In genomic region chr11:9740202-9740881, GRCh38 we compare ENCODE assay signal across 14 cellular contexts.
DNase-seq lines count a peak whose midpoint lies in the region; TF ChIP-seq lines count a peak whose summit lies in the region.
"Had no signal": no experiment of that assay in that cellular context is flagged by ENCODE, and none has a peak within 500 bp of the region (broad histone marks: within the 10 kb centered on the region; RNA-seq: fewer than 3 reads in every experiment).

No MANE protein-coding gene starts in this region.

- H3K27ac Mint-ChIP-seq in T-helper 1 cell treated with Interleukin-12 subunit alpha and Interleukin-12 subunit beta and Interleukin-4 antibody, amounts not matched to agents 30 μg/mL and 1 μg/mL, for 36 hours, result peak overlapping the region; percentile 70
- no peak overlapping the region for H3K27ac Mint-ChIP-seq in T-helper 2 cell treated with Interferon-gamma antibody and Interleukin-4, amounts not matched to agents 5 μg/mL and 100 μg/mL, for 36 hours

- TF ChIP-seq POLR2A in tibial nerve (IDR thresholded peaks at IDR 0.05), result no peak

- H3K27ac ChIP-seq in VCaP (peak overlapping the region; percentile 66), layer of hippocampus (ENCODE audit: low read depth, low read length) (peak overlapping the region; percentile 47), thymus (ENCODE audit: low read depth) (peak overlapping the region; percentile 53), tibial nerve (peak overlapping the region in 2 of 4 donors; percentile 32 to 44)

- H3K4me1 Mint-ChIP-seq in T-helper 1 cell treated with Interleukin-12 subunit alpha and Interleukin-12 subunit beta and Interleukin-4 antibody, amounts not matched to agents 30 μg/mL and 1 μg/mL, for 36 hours (ENCODE audit: low read depth), result peaks cover 23% of the 10 kb centered on the region
- peaks cover 18% of the 10 kb centered on the region for H3K4me1 Mint-ChIP-seq in T-helper 2 cell treated with Interferon-gamma antibody and Interleukin-4, amounts not matched to agents 5 μg/mL and 100 μg/mL, for 36 hours (ENCODE audit: low read depth)

- H3K36me3 Mint-ChIP-seq in T-helper 1 cell treated with Interleukin-12 subunit alpha and Interleukin-12 subunit beta and Interleukin-4 antibody, amounts not matched to agents 30 μg/mL and 1 μg/mL, for 36 hours (ENCODE audit: low read depth), result peaks cover 32% of the 10 kb centered on the region
- H3K36me3 Mint-ChIP-seq in T-helper 2 cell treated with Interferon-gamma antibody and Interleukin-4, amounts not matched to agents 5 μg/mL and 100 μg/mL, for 36 hours (ENCODE audit: low read depth), result peaks cover 34% of the 10 kb centered on the region

- no peak for TF ChIP-seq CTCF in VCaP (conservative IDR thresholded peaks at IDR 0.05)
- TF ChIP-seq CTCF in tibial nerve (IDR thresholded peaks at IDR 0.05), result no peak

- H3K9me3 ChIP-seq in thymus (ENCODE audit: control insufficient read depth) (no peaks in the 10 kb centered on the region), tibial nerve (peaks cover 0 to 10% (median 1%) of the 10 kb centered on the region in 4 donors)
- H3K9me3 ChIP-seq: sigmoid colon had no signal

- no peak for TF ChIP-seq EP300 in tibial nerve (IDR thresholded peaks at IDR 0.05)

- H3K27me3 Mint-ChIP-seq in T-helper 1 cell treated with Interleukin-12 subunit alpha and Interleukin-12 subunit beta and Interleukin-4 antibody, amounts not matched to agents 30 μg/mL and 1 μg/mL, for 36 hours (ENCODE audit: low read depth), result no peaks in the 10 kb centered on the region
- H3K27me3 Mint-ChIP-seq in T-helper 2 cell treated with Interferon-gamma antibody and Interleukin-4, amounts not matched to agents 5 μg/mL and 100 μg/mL, for 36 hours (ENCODE audit: low read depth), result no peaks in the 10 kb centered on the region

- H3K9me3 Mint-ChIP-seq in T-helper 1 cell treated with Interleukin-12 subunit alpha and Interleukin-12 subunit beta and Interleukin-4 antibody, amounts not matched to agents 30 μg/mL and 1 μg/mL, for 36 hours, result peaks cover 16% of the 10 kb centered on the region
- peaks cover 15% of the 10 kb centered on the region for H3K9me3 Mint-ChIP-seq in T-helper 2 cell treated with Interferon-gamma antibody and Interleukin-4, amounts not matched to agents 5 μg/mL and 100 μg/mL, for 36 hours

- H3K27me3 ChIP-seq in layer of hippocampus (ENCODE audit: control insufficient read depth, insufficient read depth, low read length) (no peaks in the 10 kb centered on the region), thymus (ENCODE audit: control insufficient read depth, insufficient read depth) (no peaks in the 10 kb centered on the region), tibial nerve (no peaks in the 10 kb centered on the region)
- H3K27me3 ChIP-seq: sigmoid colon had no signal

- DNase-seq in T-helper 1 cell (no peak), tibial nerve (ENCODE audit: low spot score in 2 of 2) (no peak), OCI-M1 (lab: John Stamatoyannopoulos, UW) (no peak)
- no peak for DNase-seq in T-helper 2 cell treated with Interferon-gamma antibody and Interleukin-4, amounts not matched to agents 5 μg/mL and 100 μg/mL, for 36 hours (ENCODE audit: low spot score)
- DNase-seq: activated effector memory CD4-positive, alpha-beta T cell treated with anti-CD3 and anti-CD28 coated beads, Interleukin-2, amount 50 U/mL, for 16 hours; NCI-H1092 treated with DMSO at 0.1 percent for 48 hours; NCI-H226; sigmoid colon; stimulated activated naive CD4-positive, alpha-beta T cell treated with Interleukin-2 at 50 U/mL for 16 hours had no signal

- peaks cover 13% of the 10 kb centered on the region for H3K36me3 ChIP-seq in thymus (ENCODE audit: control insufficient read depth, insufficient read depth)
- peaks cover 0 to 85% (median 4%) of the 10 kb centered on the region in 3 donors for H3K36me3 ChIP-seq in tibial nerve

- H3K4me3 ChIP-seq in thymus (ENCODE audit: low read length) (no peak overlapping the region), tibial nerve (no peak overlapping the region)
- H3K4me3 ChIP-seq: sigmoid colon had no signal

- H3K4me1 ChIP-seq in thymus (ENCODE audit: control insufficient read depth, insufficient read depth, low read length) (peaks cover 8% of the 10 kb centered on the region), tibial nerve (peaks cover 0 to 2% (median 0%) of the 10 kb centered on the region in 4 donors)
- H3K4me1 ChIP-seq: sigmoid colon had no signal

- no peak overlapping the region for H3K4me3 Mint-ChIP-seq in T-helper 1 cell treated with Interleukin-12 subunit alpha and Interleukin-12 subunit beta and Interleukin-4 antibody, amounts not matched to agents 30 μg/mL and 1 μg/mL, for 36 hours
- H3K4me3 Mint-ChIP-seq in T-helper 2 cell treated with Interferon-gamma antibody and Interleukin-4, amounts not matched to agents 5 μg/mL and 100 μg/mL, for 36 hours, result no peak overlapping the region
- H3K4me3 Mint-ChIP-seq: nephron had no signal

- 93% methylated on average over 12 of the region's 12 CpGs for WGBS in thymus
- WGBS in tibial nerve, 2 donors, result 90 to 91% methylated on average over 12 of the region's 12 CpGs
